ENCODE assay signal across 8 cellular contexts in the genomic region with DNA sequence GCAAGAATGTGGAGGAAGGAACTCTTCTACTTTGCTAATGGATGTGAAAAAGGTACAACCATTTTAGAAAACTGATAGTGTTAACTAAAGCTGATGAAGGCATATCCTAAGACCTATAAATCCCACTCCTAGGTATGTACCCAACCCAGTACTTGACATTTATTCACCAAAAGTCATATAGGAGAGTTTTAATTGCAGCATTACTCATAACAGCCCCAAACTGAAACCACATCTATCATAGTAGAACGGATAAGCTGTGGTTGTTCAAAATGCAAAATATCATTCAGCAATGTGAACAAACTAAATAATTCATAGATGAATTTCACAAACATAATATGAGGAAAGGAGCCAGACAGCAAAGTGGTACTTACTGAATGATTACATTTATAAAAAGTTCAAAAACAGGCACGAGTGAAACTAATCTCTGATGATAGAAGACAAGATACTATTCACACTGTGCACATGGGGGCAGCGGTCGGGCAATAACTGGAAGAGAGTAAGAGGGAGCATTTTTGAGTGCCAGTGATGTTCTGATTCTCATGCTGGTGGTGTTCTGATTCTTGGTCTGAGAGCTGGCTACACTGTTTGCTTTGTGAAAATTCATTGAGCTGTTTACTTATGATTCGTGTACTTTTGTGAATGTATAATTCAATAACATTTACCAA. TPM values are rescaled to one million over a fixed set of nuclear protein-coding genes. Genes with fewer than 3 reads are reported as not detected.
DNase-seq lines count a peak whose midpoint lies in the region; ATAC-seq and TF ChIP-seq lines count a peak whose summit lies in the region.

No MANE protein-coding gene starts in this region.

- peak; percentile 48 for TF ChIP-seq CTCF in VCaP (conservative IDR thresholded peaks at IDR 0.05)

- in situ Hi-C loops in ACHN (cut with HindIII; ENCODE audit: low pct_ligation_motif_present, low pct_unique_long_range_greater_than_20kb, low sequenced_read_pairs) = no loop called here

- DNase-seq in ACHN = peak; percentile 18
- DNase-seq in NCI-H1417 treated with DMSO at 0.1 percent for 48 hours (lab: John Stamatoyannopoulos, UW) = no peak
- DNase-seq in mesenteric fat pad (ENCODE audit: low spot score) = no peak
- no peak for DNase-seq in stimulated activated CD8-positive, alpha-beta memory T cell treated with anti-CD3 and anti-CD28 coated beads, Interleukin-4, amount 100 ng/mL, for 48 hours
- no peak for DNase-seq in cerebellar nuclear complex (lab: John Stamatoyannopoulos, UW)

- ATAC-seq in GM19025 (IDR thresholded peaks at IDR 0.05; ENCODE audit: low read depth, unreplicated experiment) (peak; percentile 78), HG03025 (IDR thresholded peaks at IDR 0.05; ENCODE audit: low FRiP score, unreplicated experiment) (peak; percentile 92)

- H3K27ac ChIP-seq in VCaP = no peak overlapping the region

RNA-seq across cellular contexts. Expression of gene GOLIM4, which starts 34.3 kb away (rescaled TPM):
- total RNA-seq in mesenteric fat pad = 26.0 TPM
